Comparison of ENCODE assay signal across 23 cellular contexts in genomic region chr19:19504754-19505668, GRCh38. TPM values are rescaled to one million over a fixed set of nuclear protein-coding genes. Genes with fewer than 3 reads are reported as not detected.
"Had no signal": no experiment of that assay in that cellular context is flagged by ENCODE, and none has a peak within 500 bp of the region (broad histone marks: within the 10 kb centered on the region; RNA-seq: fewer than 3 reads in every experiment).

No MANE protein-coding gene starts in this region.

- H3K27ac Mint-ChIP-seq: activated CD4-positive, alpha-beta memory T cell treated with anti-CD3 and anti-CD28 coated beads for 36 hours; activated T-cell treated with anti-CD3 and anti-CD28 coated beads, Interleukin-2, amount 50 U/mL, for 72 hours; IgD-negative memory B cell had no signal

- H3K9me3 ChIP-seq: adrenal gland, MG63 had no signal

- H3K27me3 Mint-ChIP-seq: activated CD4-positive, alpha-beta memory T cell treated with anti-CD3 and anti-CD28 coated beads for 36 hours; activated CD4-positive, alpha-beta T cell treated with anti-CD3 and anti-CD28 coated beads, Interleukin-2, amount 10 ng/mL, durations not matched to agents 7 days and 5 days; activated naive CD8-positive, alpha-beta T cell; IgD-negative memory B cell had no signal

- H3K4me3 Mint-ChIP-seq: activated CD4-positive, alpha-beta memory T cell treated with anti-CD3 and anti-CD28 coated beads for 36 hours; activated CD4-positive, alpha-beta T cell treated with anti-CD3 and anti-CD28 coated beads, Interleukin-2, amount 10 ng/mL, durations not matched to agents 7 days and 5 days; activated naive CD8-positive, alpha-beta T cell; activated T-cell treated with anti-CD3 and anti-CD28 coated beads, Interleukin-2, amount 50 U/mL, for 72 hours; IgD-negative memory B cell had no signal

- H3K9me3 Mint-ChIP-seq: activated CD4-positive, alpha-beta memory T cell treated with anti-CD3 and anti-CD28 coated beads for 36 hours; activated CD4-positive, alpha-beta T cell treated with anti-CD3 and anti-CD28 coated beads, Interleukin-2, amount 10 ng/mL, durations not matched to agents 7 days and 5 days; activated T-cell treated with anti-CD3 and anti-CD28 coated beads, Interleukin-2, amount 50 U/mL, for 72 hours; IgD-negative memory B cell had no signal

- H3K4me3 ChIP-seq: adrenal gland, MG63, SK-N-MC had no signal

- DNase-seq: activated CD4-positive, alpha-beta memory T cell treated with anti-CD3 and anti-CD28 coated beads for 36 hours; activated CD4-positive, alpha-beta T cell treated with anti-CD3 and anti-CD28 coated beads, Interleukin-2, amount 10 ng/mL, durations not matched to agents 7 days and 5 days; activated CD4-positive, CD25-positive, alpha-beta regulatory T cell; activated CD8-positive, alpha-beta memory T cell treated with anti-CD3 and anti-CD28 coated beads for 24 hours; activated naive CD4-positive, alpha-beta T cell treated with Interleukin-2 at 50 U/mL for 16 hours; activated T-cell treated with anti-CD3 and anti-CD28 coated beads, Interleukin-2, amount 50 U/mL, for 72 hours; adrenal gland; MG63; MV-4-11; NCI-H1092 treated with DMSO at 0.1 percent for 48 hours; NCI-H1436 treated with DMSO at 0.1 percent for 48 hours; NCI-H187; NCI-H2081; NCI-H510A treated with DMSO at 0.1 percent for 48 hours; NCI-H69; NK-92 treated with Interleukin-12 subunit alpha and Interleukin-12 subunit beta, amount 100 ng/mL, for 24 hours; OCI-M1; RPMI8226; T-helper 1 cell had no signal

- H3K36me3 Mint-ChIP-seq: activated naive CD8-positive, alpha-beta T cell had no signal

- H3K4me1 ChIP-seq: adrenal gland had no signal

- H3K4me1 Mint-ChIP-seq: activated CD4-positive, alpha-beta T cell treated with anti-CD3 and anti-CD28 coated beads, Interleukin-2, amount 10 ng/mL, durations not matched to agents 7 days and 5 days had no signal

- H3K27ac ChIP-seq: adrenal gland, SK-N-MC, VCaP had no signal

RNA-seq across cellular contexts. Expression of gene YJEFN3, which starts 23.7 kb away (rescaled TPM):
- polyA plus RNA-seq: IgD-negative memory B cell had no signal

RNA-seq across cellular contexts. Expression of gene CILP2, which starts 33.1 kb away (rescaled TPM):
- polyA plus RNA-seq: IgD-negative memory B cell had no signal
